32 cellular contexts compared by ENCODE assay signal in the genomic region with DNA sequence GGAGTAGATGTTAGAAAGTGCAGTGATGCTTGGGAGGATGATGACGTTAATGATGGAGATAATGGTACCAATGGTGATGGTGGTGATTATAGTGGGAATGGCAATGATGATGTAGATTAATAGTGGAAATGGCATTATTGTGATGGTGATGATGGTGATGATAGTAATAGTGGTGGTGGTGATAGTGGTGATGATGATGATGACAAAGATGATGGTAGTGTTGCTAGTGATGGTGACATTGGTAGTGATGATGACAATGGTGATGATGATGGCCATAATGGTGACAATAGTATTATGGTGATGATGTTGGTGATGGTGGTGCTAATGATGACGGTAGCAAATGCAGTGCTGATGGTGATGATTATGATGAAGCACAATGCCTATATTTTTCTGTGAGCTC. TPM values are rescaled to one million over a fixed set of nuclear protein-coding genes. Genes with fewer than 3 reads are reported as not detected.
"Had no signal": no experiment of that assay in that cellular context is flagged by ENCODE, and none has a peak within 500 bp of the region (broad histone marks: within the 10 kb centered on the region; RNA-seq: fewer than 3 reads in every experiment).

No MANE protein-coding gene starts in this region.

- H3K27me3 ChIP-seq: neural progenitor cell, ovary, testis, transverse colon, uterus had no signal

- H3K9ac ChIP-seq: neural progenitor cell had no signal

- H3K27ac ChIP-seq: neural progenitor cell, ovary, psoas muscle, skin epidermis, spleen, suprapubic skin, testis, tibial artery, transverse colon, upper lobe of right lung, uterus had no signal

- H3K4me1 ChIP-seq: neural progenitor cell, psoas muscle, spleen, suprapubic skin, testis, tibial artery, transverse colon, upper lobe of right lung, uterus had no signal

- DNase-seq: naive thymus-derived CD4-positive, alpha-beta T cell; natural killer cell; occipital lobe; ovary; psoas muscle; right cardiac atrium; spleen; stimulated activated CD4-positive, alpha-beta T cell treated with anti-CD3 and anti-CD28 coated beads, Interleukin-12 subunit alpha, Interleukin-12 subunit beta, amount 100 ng/mL, for 4 hours; stimulated activated CD4-positive, alpha-beta T cell treated with anti-CD3 and anti-CD28 coated beads, Interleukin-1b, Interleukin-23, amount 100 ng/mL, for 48 hours; stimulated activated CD4-positive, alpha-beta T cell treated with anti-CD3 and anti-CD28 coated beads, Interleukin-4, amount 100 ng/mL, for 1 hour; stimulated activated CD4-positive, alpha-beta T cell treated with anti-CD3 and anti-CD28 coated beads, Interleukin-4, amount 100 ng/mL, for 4 hours; stimulated activated naive CD4-positive, alpha-beta T cell; stimulated activated naive CD8-positive, alpha-beta T cell treated with anti-CD3 and anti-CD28 coated beads, Interleukin-15, amount 100 ng/mL, for 72 hours; stimulated activated naive CD8-positive, alpha-beta T cell treated with anti-CD3 and anti-CD28 coated beads, Interleukin-15, Interleukin-2, amounts not matched to agents 100 U/mL and 50 U/mL, for 24 hours; substantia nigra; testis; tibial artery; transverse colon; upper lobe of right lung; uterus had no signal

- H3K4me2 ChIP-seq: neural progenitor cell, smooth muscle cell had no signal

- H3K36me3 ChIP-seq: neural progenitor cell, ovary, spleen, suprapubic skin, tibial artery, transverse colon, upper lobe of right lung, uterus had no signal

- ATAC-seq: naive thymus-derived CD4-positive, alpha-beta T cell; natural killer cell; psoas muscle; right cardiac atrium; sciatic nerve; stimulated activated memory B cell treated with anti-CD40 and anti-IgM and Interleukin-4, amounts not matched to agents 10 μg/mL and 1 μg/mL and 100 μg/mL, for 72 hours; stimulated activated naive CD8-positive, alpha-beta T cell treated with anti-CD3 and anti-CD28 coated beads, Interleukin-15, amount 100 ng/mL, for 72 hours; stimulated activated naive CD8-positive, alpha-beta T cell treated with anti-CD3 and anti-CD28 coated beads, Interleukin-15, Interleukin-2, amounts not matched to agents 100 U/mL and 50 U/mL, for 24 hours; upper lobe of right lung had no signal

- H3K9me3 ChIP-seq: ovary, psoas muscle, spleen, suprapubic skin, testis, tibial artery, transverse colon, upper lobe of right lung, uterus had no signal

- H3K4me3 ChIP-seq: neural progenitor cell, ovary, psoas muscle, skin epidermis, smooth muscle cell, spleen, suprapubic skin, testis, tibial artery, transverse colon, upper lobe of right lung, uterus had no signal

- H2AFZ ChIP-seq: neural progenitor cell had no signal

RNA-seq across cellular contexts. Expression of a gene that starts 7.6 kb away (rescaled TPM):
- total RNA-seq: naive thymus-derived CD4-positive, alpha-beta T cell; natural killer cell; occipital lobe; osteoblast; ovary; progenitor cell of endocrine pancreas; psoas muscle; renal cortical epithelial cell; right cardiac atrium; sciatic nerve; smooth muscle cell; spleen; suprapubic skin; testis; transverse colon; upper lobe of right lung; urinary bladder; uterus had no signal
- polyA plus RNA-seq: naive thymus-derived CD4-positive, alpha-beta T cell; neural cell; ovary; psoas muscle; right cardiac atrium; smooth muscle cell; spleen; thymus; urinary bladder had no signal

RNA-seq across cellular contexts. Expression of a gene that starts 15.6 kb away (rescaled TPM):
- total RNA-seq: occipital lobe, progenitor cell of endocrine pancreas, renal cortical epithelial cell, sciatic nerve, smooth muscle cell, suprapubic skin, testis had no signal
- polyA plus RNA-seq: neural cell, smooth muscle cell had no signal

RNA-seq across cellular contexts. Expression of a gene that starts 27.7 kb away (rescaled TPM):
- total RNA-seq: naive thymus-derived CD4-positive, alpha-beta T cell; natural killer cell; osteoblast; progenitor cell of endocrine pancreas; renal cortical epithelial cell; right cardiac atrium; smooth muscle cell had no signal
- polyA plus RNA-seq: naive thymus-derived CD4-positive, alpha-beta T cell; neural cell; right cardiac atrium; smooth muscle cell had no signal

RNA-seq across cellular contexts. Expression of a gene that starts 45.5 kb away (rescaled TPM):
- total RNA-seq: occipital lobe, osteoblast, progenitor cell of endocrine pancreas, renal cortical epithelial cell had no signal
- polyA plus RNA-seq: naive thymus-derived CD4-positive, alpha-beta T cell; neural cell; right cardiac atrium; smooth muscle cell had no signal
